ENCODE assay signal across 29 cellular contexts in genomic region chr13:31440132-31440531, GRCh38.
"Had no signal": no experiment of that assay in that cellular context is flagged by ENCODE, and none has a peak within 500 bp of the region (broad histone marks: within the 10 kb centered on the region; RNA-seq: fewer than 3 reads in every experiment).

No MANE protein-coding gene starts in this region.

- H3K4me3 ChIP-seq: adrenal gland, body of pancreas, esophagus muscularis mucosa, gastrocnemius medialis had no signal

- DNase-seq: activated CD4-positive, alpha-beta memory T cell treated with anti-CD3 and anti-CD28 coated beads for 36 hours; activated CD4-positive, alpha-beta T cell treated with anti-CD3 and anti-CD28 coated beads for 36 hours; activated CD4-positive, alpha-beta T cell treated with anti-CD3 and anti-CD28 coated beads, Interleukin-2, amount 10 ng/mL, durations not matched to agents 24 days and 14 days; activated CD4-positive, CD25-positive, alpha-beta regulatory T cell; activated CD4-positive, CD25-positive, alpha-beta regulatory T cell treated with anti-CD3 and anti-CD28 coated beads, Interleukin-2, amount 50 U/mL, for 72 hours; activated CD8-positive, alpha-beta memory T cell treated with anti-CD3 and anti-CD28 coated beads, Interleukin-2, amount 10 ng/mL, durations not matched to agents 7 days and 5 days; activated CD8-positive, alpha-beta memory T cell treated with anti-CD3 and anti-CD28 coated beads, Interleukin-2, amount 50 U/mL, for 4 hours; activated CD8-positive, alpha-beta T cell treated with anti-CD3 and anti-CD28 coated beads, Interleukin-2, amount 10 ng/mL, durations not matched to agents 7 days and 5 days; activated effector memory CD4-positive, alpha-beta T cell treated with anti-CD3 and anti-CD28 coated beads, Interleukin-2, amount 50 U/mL, for 16 hours; activated naive CD4-positive, alpha-beta T cell treated with anti-CD3 and anti-CD28 coated beads for 36 hours; activated naive CD8-positive, alpha-beta T cell treated with anti-CD3 and anti-CD28 coated beads for 36 hours; activated naive CD8-positive, alpha-beta T cell treated with anti-CD3 and anti-CD28 coated beads, Interleukin-2, amount 50 U/mL, for 24 hours; activated T-cell treated with anti-CD3 and anti-CD28 coated beads, Interleukin-2, amount 50 U/mL, for 1 hour; activated T-cell treated with anti-CD3 and anti-CD28 coated beads, Interleukin-2, amount 50 U/mL, for 48 hours; adrenal gland; amygdala; aorta; body of pancreas; caudate nucleus; cortex of kidney; dermis blood vessel endothelial cell; effector CD4-positive, alpha-beta T cell; effector memory CD8-positive, alpha-beta T cell; erythroblast; foreskin keratinocyte; gastrocnemius medialis; glutamatergic neuron; T-helper 2 cell had no signal

- H3K27ac ChIP-seq: adrenal gland, body of pancreas, esophagus muscularis mucosa, foreskin keratinocyte, gastrocnemius medialis had no signal

- H3K36me3 ChIP-seq: adrenal gland, esophagus muscularis mucosa, gastrocnemius medialis had no signal

- H3K27me3 ChIP-seq: body of pancreas, esophagus muscularis mucosa, gastrocnemius medialis had no signal

- H3K4me1 ChIP-seq: adrenal gland, body of pancreas, esophagus muscularis mucosa, foreskin keratinocyte, gastrocnemius medialis had no signal

- ATAC-seq: activated CD4-positive, alpha-beta T cell treated with anti-CD3 and anti-CD28 coated beads for 36 hours; activated CD8-positive, alpha-beta memory T cell treated with anti-CD3 and anti-CD28 coated beads, Interleukin-2, amount 10 ng/mL, durations not matched to agents 7 days and 5 days; activated CD8-positive, alpha-beta T cell treated with anti-CD3 and anti-CD28 coated beads, Interleukin-2, amount 10 ng/mL, durations not matched to agents 7 days and 5 days; activated naive CD8-positive, alpha-beta T cell treated with anti-CD3 and anti-CD28 coated beads, Interleukin-2, amount 50 U/mL, for 24 hours; body of pancreas; effector memory CD8-positive, alpha-beta T cell; foreskin keratinocyte; gastrocnemius medialis had no signal

- H3K9me3 ChIP-seq: adrenal gland, body of pancreas, esophagus muscularis mucosa, gastrocnemius medialis had no signal
